1 cellular context compared by ENCODE assay signal in the genomic region with DNA sequence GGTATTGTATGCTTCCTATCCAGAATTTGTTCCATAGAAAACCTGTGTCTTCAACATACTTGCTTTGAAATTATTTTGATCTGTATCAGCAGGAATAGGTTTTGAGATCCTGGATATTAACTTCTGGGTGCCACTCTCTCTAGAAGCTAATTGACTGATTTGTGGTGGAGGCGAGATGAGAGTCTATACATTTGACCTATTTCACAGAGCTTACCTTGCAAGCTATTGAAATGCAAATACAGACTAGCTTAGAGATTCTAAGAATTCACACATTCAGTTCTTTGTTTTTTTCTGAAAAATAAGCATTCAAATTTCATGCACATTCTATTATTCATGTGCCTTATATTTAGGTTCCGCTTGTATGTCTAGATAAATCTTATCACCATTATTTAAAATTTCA.
TF ChIP-seq lines count a peak whose summit lies in the region.

No MANE protein-coding gene starts in this region.

TF ChIP-seq in GM23338, 12 proteins besides CTCF, POLR2A, EP300 and RAD21 (continued from another document):
- no peak for TF ChIP-seq ZNF331 (CRISPR knock-in tag; IDR thresholded peaks at IDR 0.05; ENCODE audit: low read depth)
